In the genomic region with DNA sequence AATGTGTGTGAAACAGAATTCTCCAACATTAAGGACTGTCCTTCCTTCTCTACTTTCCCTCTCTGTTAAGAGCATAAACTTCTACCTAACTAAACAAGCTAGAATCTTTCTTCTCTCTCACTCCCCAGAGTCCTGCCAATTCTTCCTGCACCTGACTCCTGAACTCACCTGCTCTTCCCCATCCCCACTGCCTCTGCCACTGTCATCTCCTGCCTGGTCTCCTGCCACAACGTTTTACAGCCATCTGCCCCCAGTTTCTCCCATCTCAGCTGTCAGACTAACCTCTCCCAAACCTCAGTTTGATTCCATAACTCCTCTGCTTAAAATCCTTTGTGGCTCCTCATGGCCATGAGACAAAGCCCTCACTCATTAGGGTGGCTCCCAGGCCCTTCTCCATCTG, we compare ENCODE assay signal across 14 cellular contexts.
A peak's percentile ranks its signal among the peaks of the same experiment; 100 is the strongest.
DNase-seq lines count a peak whose midpoint lies in the region; TF ChIP-seq lines count a peak whose summit lies in the region.
"Had no signal": no experiment of that assay in that cellular context is flagged by ENCODE, and none has a peak within 500 bp of the region (broad histone marks: within the 10 kb centered on the region; RNA-seq: fewer than 3 reads in every experiment).

No MANE protein-coding gene starts in this region.

- peak overlapping the region; percentile 87 for H3K27ac Mint-ChIP-seq in neural crest cell (ENCODE audit: unreplicated experiment)

- H3K9me3 Mint-ChIP-seq in neural crest cell, result no peaks in the 10 kb centered on the region
- H3K9me3 Mint-ChIP-seq: H9 had no signal

- peaks cover 38% of the 10 kb centered on the region for H3K4me1 Mint-ChIP-seq in neural crest cell
- H3K4me1 Mint-ChIP-seq: CD4-positive, CD25-positive, alpha-beta regulatory T cell had no signal

- no peak overlapping the region for H3K4me3 Mint-ChIP-seq in neural crest cell
- H3K4me3 Mint-ChIP-seq: CD4-positive, CD25-positive, alpha-beta regulatory T cell; H9 had no signal

- no peaks in the 10 kb centered on the region for H3K27me3 Mint-ChIP-seq in neural crest cell (ENCODE audit: low read depth)

- H3K36me3 Mint-ChIP-seq in neural crest cell (ENCODE audit: low read depth), result no peaks in the 10 kb centered on the region
- H3K36me3 Mint-ChIP-seq: CD4-positive, CD25-positive, alpha-beta regulatory T cell had no signal

- DNase-seq in NCI-H1694 treated with DMSO at 0.1 percent for 48 hours (lab: John Stamatoyannopoulos, UW) (peak; percentile 52), NCI-H1694 (lab: John Stamatoyannopoulos, UW) (no peak), cerebellar cortex (ENCODE audit: low spot score) (peak; percentile 64), neural crest cell (ENCODE audit: low read depth, low spot score) (no peak), 8988T (no peak), anterior cingulate cortex (lab: John Stamatoyannopoulos, UW) (no peak)
- DNase-seq in activated CD4-positive, alpha-beta T cell treated with anti-CD3 and anti-CD28 coated beads, Interleukin-2, amount 50 U/mL, for 48 hours, result no peak
- DNase-seq: ACHN; CD4-positive, CD25-positive, alpha-beta regulatory T cell; DMS79 treated with DMSO at 0.1 percent for 48 hours; EL; GDM1; GOT3; H9 had no signal

- no peak for TF ChIP-seq CTCF in neural crest cell (conservative IDR thresholded peaks at IDR 0.05)

Comparison
In these comparisons a context has a peak if more than half of its experiments do, and no peak if none do; other contexts are left out.
1. DNase-seq: peak in NCI-H1694 treated with DMSO at 0.1 percent for 48 hours (single experiment) and cerebellar cortex (single experiment); none in NCI-H1694 (single experiment), neural crest cell (single experiment), 8988T (single experiment), anterior cingulate cortex (0 of 58) and activated CD4-positive, alpha-beta T cell treated with anti-CD3 and anti-CD28 coated beads, Interleukin-2, amount 50 U/mL, for 48 hours (0 of 2).